7 cellular contexts compared by ENCODE assay signal in the genomic region with DNA sequence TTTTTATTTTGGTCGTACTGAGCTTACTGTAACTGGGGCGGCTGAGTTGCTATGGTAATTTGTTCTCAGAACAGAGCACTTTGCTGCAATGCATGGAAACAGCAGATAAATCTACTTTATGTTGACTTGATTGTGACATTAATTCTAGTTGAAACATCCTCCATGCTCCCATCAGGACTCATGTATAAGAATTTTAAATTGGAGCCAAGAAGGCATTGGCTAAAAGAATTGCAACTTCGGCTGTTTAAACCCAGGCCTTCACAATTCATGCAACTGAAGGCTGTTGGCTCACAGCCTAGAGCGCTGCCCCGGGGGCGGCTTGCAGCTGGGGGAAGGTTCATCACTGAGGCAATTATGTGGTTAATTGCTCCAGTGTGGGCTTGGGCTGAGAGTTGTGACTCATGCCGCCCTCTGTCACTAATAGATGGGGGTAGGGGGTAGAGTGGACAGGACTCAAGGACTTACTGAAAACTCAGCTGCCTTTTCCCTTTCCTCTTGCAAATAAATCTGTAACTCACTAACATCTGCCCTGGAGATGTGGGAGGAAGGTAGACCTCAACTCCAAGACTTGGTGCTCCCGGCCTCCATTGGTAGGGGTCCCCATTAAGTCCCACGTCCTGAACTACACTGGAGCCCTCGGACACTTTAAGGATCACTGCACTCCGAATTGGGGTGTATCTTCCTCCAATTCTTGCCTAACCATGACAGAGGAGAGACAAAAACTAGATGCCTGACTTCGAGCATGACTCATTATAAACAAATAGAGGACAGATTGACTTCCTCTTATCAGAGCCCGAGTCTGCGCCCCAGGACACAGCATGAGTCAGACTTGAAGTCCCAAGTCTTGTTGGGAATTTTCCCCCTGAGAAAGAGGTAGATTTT. TPM values are rescaled to one million over a fixed set of nuclear protein-coding genes. Genes with fewer than 3 reads are reported as not detected.
DNase-seq lines count a peak whose midpoint lies in the region; ATAC-seq and TF ChIP-seq lines count a peak whose summit lies in the region.

No MANE protein-coding gene starts in this region.

- H3K4me3 ChIP-seq in Panc1 (ENCODE audit: low read depth in 2 of 2, low read length in 2 of 2) (peak overlapping the region; percentile 33 to 63), lower leg skin (ENCODE audit: low read depth, poor library complexity, severe bottlenecking) (no peak overlapping the region)

- intact Hi-C loops in Panc1 (cut with micrococcal nuclease; ENCODE audit: unreplicated experiment) (loop anchor here (5.0 to 10.0 kb wide), 2 partner anchors 60 to 117 kb away; a partner anchor contains a TSS), lower leg skin (cut with DNase I; ENCODE audit: low total_unique reads) (no loop called here)

- no TSS peak for BruUV-seq in Panc1 (replicated peaks; lab: Mats Ljungman, UMichigan)

- in situ Hi-C loops in Panc1 (cut with HindIII; ENCODE audit: low pct_unique_long_range_greater_than_20kb, low sequenced_read_pairs): no loop called here

- no peak for TF ChIP-seq POLR2A in lower leg skin (IDR thresholded peaks at IDR 0.05)

- ATAC-seq in GM21381 (IDR thresholded peaks at IDR 0.05; ENCODE audit: unreplicated experiment) (peak; percentile 71), Panc1 (peak; percentile 95)

- H3K9me3 ChIP-seq in Panc1 (ENCODE audit: control insufficient read depth, insufficient read depth, low read depth, low read length): no peaks in the 10 kb centered on the region

- H3K36me3 ChIP-seq in Panc1 (ENCODE audit: control insufficient read depth, insufficient read depth, low read length): no peaks in the 10 kb centered on the region

- H3K27me3 ChIP-seq in Panc1 (ENCODE audit: control insufficient read depth, insufficient read depth, low read length): no peaks in the 10 kb centered on the region

- peak overlapping the region; percentile 95 for H3K27ac ChIP-seq in Panc1 (ENCODE audit: low read length)
- peak overlapping the region; percentile 33 for H3K27ac ChIP-seq in cingulate gyrus (ENCODE audit: low read depth, low read length)
- peak overlapping the region; percentile 79 for H3K27ac ChIP-seq in temporal lobe (ENCODE audit: low read depth, low read length)

- H3K4me1 ChIP-seq in Panc1 (ENCODE audit: control insufficient read depth, insufficient read depth, low read length): peaks cover 41% of the 10 kb centered on the region

- POLR2A ChIA-PET in Panc1 (lab: Charles Lee): no interaction called here

- DNase-seq in GM04503 (ENCODE audit: low read depth) (peak; percentile 77), HPDE6-E6E7 (ENCODE audit: extremely low spot score) (peak; percentile 80), Panc1 (ENCODE audit: low read depth, low spot score) (peak; percentile 77), lower leg skin (ENCODE audit: low spot score in 2 of 2) (peak; percentile 79 to 94)

- TF ChIP-seq CTCF in Panc1 (IDR thresholded peaks at IDR 0.05) (no peak), lower leg skin (IDR thresholded peaks at IDR 0.05) (no peak)

- WGBS in lower leg skin, 2 donors: 5 to 9% methylated on average over 14 of the region's 14 CpGs

- CTCF ChIA-PET in Panc1 (lab: Charles Lee): interaction anchor here (0.6 to 0.9 kb wide), 2 partner anchors 34 to 487 kb away, joined by 3 to 6 read pairs; no protein-coding TSS in a partner anchor

RNA-seq across cellular contexts. Expression of a gene that starts 37.5 kb away (rescaled TPM):
- total RNA-seq in Panc1 (2021; ENCODE audit: unreplicated experiment) (23.4 TPM), lower leg skin (10 to 100 TPM in 1 of 4 donors, 1 to 10 TPM in 3; 4.0 to 11.6 (median 6.9) TPM), temporal lobe (10.8 TPM)
- 11.0 TPM for polyA plus RNA-seq in Panc1 (2012; ENCODE audit: insufficient read length)

Comparison
In these comparisons a context has a peak if more than half of its experiments do, and no peak if none do; other contexts are left out.
1. H3K27ac ChIP-seq: peak in every context shown above with its lines; median percentile 95 in Panc1; 79 in temporal lobe; 33 in cingulate gyrus.